Comparison of ENCODE assay signal across 9 cellular contexts in genomic region chr6:53651764-53652401, GRCh38. TPM values are rescaled to one million over a fixed set of nuclear protein-coding genes. Genes with fewer than 3 reads are reported as not detected.
DNase-seq lines count a peak whose midpoint lies in the region; ATAC-seq and TF ChIP-seq lines count a peak whose summit lies in the region.
"Had no signal": no experiment of that assay in that cellular context is flagged by ENCODE, and none has a peak within 500 bp of the region (broad histone marks: within the 10 kb centered on the region; RNA-seq: fewer than 3 reads in every experiment).

No MANE protein-coding gene starts in this region.

- H3K36me3 Mint-ChIP-seq in activated CD4-positive, alpha-beta memory T cell treated with anti-CD3 and anti-CD28 coated beads for 36 hours, result no peaks in the 10 kb centered on the region

- H3K27me3 Mint-ChIP-seq in activated CD4-positive, alpha-beta memory T cell treated with anti-CD3 and anti-CD28 coated beads for 36 hours, result no peaks in the 10 kb centered on the region

- DNase-seq in AG10803 (ENCODE audit: low read depth), result peak; percentile 25
- peak; percentile 79 to 87 for DNase-seq in NCI-H524 (lab: John Stamatoyannopoulos, UW)
- DNase-seq in activated CD4-positive, alpha-beta memory T cell treated with anti-CD3 and anti-CD28 coated beads for 36 hours, result peak; percentile 86
- peak; percentile 70 for DNase-seq in effector CD4-positive, alpha-beta T cell
- DNase-seq in medulla oblongata (ENCODE audit: extremely low spot score), result peak; percentile 67
- DNase-seq in stimulated activated CD4-positive, alpha-beta T cell treated with anti-CD3 and anti-CD28 coated beads, TNF-alpha, amount 100 ng/mL, for 4 hours (ENCODE audit: low read depth in 3 of 3), result peak; percentile 52 to 68 (median 53)

- ATAC-seq in GM18909 (IDR thresholded peaks at IDR 0.05; ENCODE audit: poor library complexity, unreplicated experiment) (peak; percentile 81), HG03196 (IDR thresholded peaks at IDR 0.05; ENCODE audit: unreplicated experiment) (peak; percentile 81)

- peaks cover 31% of the 10 kb centered on the region for H3K4me1 Mint-ChIP-seq in activated CD4-positive, alpha-beta memory T cell treated with anti-CD3 and anti-CD28 coated beads for 36 hours (ENCODE audit: low read depth)

- peak overlapping the region; percentile 85 for H3K4me3 Mint-ChIP-seq in activated CD4-positive, alpha-beta memory T cell treated with anti-CD3 and anti-CD28 coated beads for 36 hours

- H3K27ac Mint-ChIP-seq in activated CD4-positive, alpha-beta memory T cell treated with anti-CD3 and anti-CD28 coated beads for 36 hours, result peak overlapping the region; percentile 80

- POLR2A ChIA-PET in activated CD4-positive, alpha-beta memory T cell treated with anti-CD3 and anti-CD28 coated beads for 36 hours (lab: Charles Lee), result interaction anchor here (0.5 to 2.4 kb wide), 5 partner anchors 11 to 328 kb away, joined by 3 to 15 read pairs (median 6); partner anchors contain the start of gene GCLC

- CTCF ChIA-PET in activated CD4-positive, alpha-beta memory T cell treated with anti-CD3 and anti-CD28 coated beads for 36 hours (lab: Charles Lee), result interaction anchor here (0.6 to 7.8 kb wide), 37 partner anchors 8 to 464 kb away, joined by 3 to 112 read pairs (median 3); partner anchors contain the start of genes GCLC and KLHL31

- intact Hi-C loops in activated CD4-positive, alpha-beta memory T cell treated with anti-CD3 and anti-CD28 coated beads for 36 hours (cut with micrococcal nuclease), result loop anchor here (1.0 to 10.0 kb wide), 7 partner anchors 76 to 477 kb away; partner anchors contain the start of gene LRRC1

- peak overlapping the region; percentile 61 for H3K4me3 ChIP-seq in AG10803 (ENCODE audit: low read length)

- no peaks in the 10 kb centered on the region for H3K9me3 Mint-ChIP-seq in activated CD4-positive, alpha-beta memory T cell treated with anti-CD3 and anti-CD28 coated beads for 36 hours

- no peak; the same call in 1 of the 2 replicates for TF ChIP-seq CTCF in AG10803 (conservative IDR thresholded peaks at IDR 0.05; ENCODE audit: low read length)

RNA-seq across cellular contexts. Expression of gene KLHL31, which starts 13.7 kb away (rescaled TPM):
- total RNA-seq in activated CD4-positive, alpha-beta memory T cell treated with anti-CD3 and anti-CD28 coated beads for 36 hours, result under 1 TPM; 0.12 to 0.15 TPM
- total RNA-seq: LHCN-M2 had no signal

Comparison
In these comparisons a context has a peak if more than half of its experiments do, and no peak if none do; other contexts are left out.
1. Peak in every context shown above with its lines: DNase-seq, ATAC-seq and H3K4me3 ChIP-seq.
2. DNase-seq: peak in every context shown above with its lines; median percentile 86 in activated CD4-positive, alpha-beta memory T cell treated with anti-CD3 and anti-CD28 coated beads for 36 hours; 83 in NCI-H524; 70 in effector CD4-positive, alpha-beta T cell; 67 in medulla oblongata; 53 in stimulated activated CD4-positive, alpha-beta T cell treated with anti-CD3 and anti-CD28 coated beads, TNF-alpha, amount 100 ng/mL, for 4 hours; 25 in AG10803.